Comparison of ENCODE assay signal across 26 cellular contexts in the genomic region with DNA sequence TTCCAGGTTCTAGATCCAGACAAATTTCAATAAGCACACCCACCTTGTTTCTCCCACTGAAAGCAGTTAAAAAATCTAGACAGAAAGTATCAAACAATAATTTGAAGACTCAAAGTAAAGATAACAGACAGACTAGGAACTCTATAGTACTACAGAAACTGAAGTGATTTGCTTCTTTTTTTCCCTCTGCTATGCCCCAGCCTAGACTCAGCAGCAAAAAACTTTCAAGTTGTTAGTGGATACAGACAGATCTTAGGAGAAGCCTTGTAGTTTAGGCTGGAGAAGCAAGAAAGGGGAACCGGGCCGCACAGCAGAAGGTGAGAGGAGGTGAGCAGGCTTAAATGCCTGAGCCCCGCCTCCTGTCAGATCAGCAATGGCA.
DNase-seq lines count a peak whose midpoint lies in the region; ATAC-seq lines count a peak whose summit lies in the region.
"Had no signal": no experiment of that assay in that cellular context is flagged by ENCODE, and none has a peak within 500 bp of the region (broad histone marks: within the 10 kb centered on the region; RNA-seq: fewer than 3 reads in every experiment).

No MANE protein-coding gene starts in this region.

- H3K36me3 Mint-ChIP-seq in T-helper 2 cell treated with Interferon-gamma antibody and Interleukin-4, amounts not matched to agents 5 μg/mL and 100 μg/mL, for 36 hours (ENCODE audit: low read depth), result peaks cover 33% of the 10 kb centered on the region
- peaks cover 3% of the 10 kb centered on the region for H3K36me3 Mint-ChIP-seq in activated naive CD8-positive, alpha-beta T cell treated with anti-CD3 and anti-CD28 coated beads for 36 hours
- no peaks in the 10 kb centered on the region for H3K36me3 Mint-ChIP-seq in stimulated activated memory B cell treated with anti-CD40 and anti-IgM and Interleukin-4, amounts not matched to agents 10 μg/mL and 1 μg/mL and 100 μg/mL, for 72 hours
- H3K36me3 Mint-ChIP-seq: CD4-positive, CD25-positive, alpha-beta regulatory T cell; immature natural killer cell had no signal

- no peak overlapping the region for H3K4me3 Mint-ChIP-seq in T-helper 2 cell treated with Interferon-gamma antibody and Interleukin-4, amounts not matched to agents 5 μg/mL and 100 μg/mL, for 36 hours
- no peak overlapping the region for H3K4me3 Mint-ChIP-seq in activated naive CD8-positive, alpha-beta T cell treated with anti-CD3 and anti-CD28 coated beads for 36 hours
- no peak overlapping the region for H3K4me3 Mint-ChIP-seq in stimulated activated memory B cell treated with anti-CD40 and anti-IgM and Interleukin-4, amounts not matched to agents 10 μg/mL and 1 μg/mL and 100 μg/mL, for 72 hours
- H3K4me3 Mint-ChIP-seq: CD4-positive, CD25-positive, alpha-beta regulatory T cell; immature natural killer cell; naive thymus-derived CD8-positive, alpha-beta T cell had no signal

- peaks cover 17% of the 10 kb centered on the region for H3K4me1 Mint-ChIP-seq in T-helper 2 cell treated with Interferon-gamma antibody and Interleukin-4, amounts not matched to agents 5 μg/mL and 100 μg/mL, for 36 hours (ENCODE audit: low read depth)
- peaks cover 17% of the 10 kb centered on the region for H3K4me1 Mint-ChIP-seq in activated naive CD8-positive, alpha-beta T cell treated with anti-CD3 and anti-CD28 coated beads for 36 hours
- H3K4me1 Mint-ChIP-seq in stimulated activated memory B cell treated with anti-CD40 and anti-IgM and Interleukin-4, amounts not matched to agents 10 μg/mL and 1 μg/mL and 100 μg/mL, for 72 hours, result peaks cover 2% of the 10 kb centered on the region
- H3K4me1 Mint-ChIP-seq: immature natural killer cell had no signal

- ATAC-seq in Right ventricle myocardium inferior, result no peak
- ATAC-seq in left ventricle myocardium superior, result no peak
- ATAC-seq in stimulated activated memory B cell treated with anti-CD40 and anti-IgM and Interleukin-4, amounts not matched to agents 10 μg/mL and 1 μg/mL and 100 μg/mL, for 72 hours, result no peak
- ATAC-seq in GM19397 (IDR thresholded peaks at IDR 0.05; ENCODE audit: unreplicated experiment), result no peak
- ATAC-seq: HepG2; left lobe of liver; naive thymus-derived CD8-positive, alpha-beta T cell; pancreas; right cardiac atrium had no signal

- no peak for DNase-seq in T-helper 2 cell treated with Interferon-gamma antibody and Interleukin-4, amounts not matched to agents 5 μg/mL and 100 μg/mL, for 36 hours (ENCODE audit: low spot score)
- no peak for DNase-seq in T-helper 2 cell
- DNase-seq in Right ventricle myocardium inferior (ENCODE audit: missing footprints), result peak; percentile 64
- no peak for DNase-seq in left ventricle myocardium superior
- DNase-seq in activated naive CD8-positive, alpha-beta T cell treated with anti-CD3 and anti-CD28 coated beads for 36 hours, result no peak
- DNase-seq in SKM-1 treated with dmso at 0.1 percent for 144 hours (lab: John Stamatoyannopoulos, UW; ENCODE audit: unreplicated experiment), result no peak
- DNase-seq: 8988T; amniotic stem cell; CD4-positive, CD25-positive, alpha-beta regulatory T cell; colonic mucosa; DMS 273 treated with DMSO at 0.1 percent for 48 hours; esophagus squamous epithelium; immature natural killer cell; Kasumi-1; naive thymus-derived CD8-positive, alpha-beta T cell; NCI-H1694; NCI-H2171; NCI-H524; pancreas; right cardiac atrium; stimulated activated CD4-positive, alpha-beta T cell treated with anti-CD3 and anti-CD28 coated beads, Interleukin-12 subunit alpha, Interleukin-12 subunit beta, amount 100 ng/mL, for 4 hours; trophoblast cell had no signal

- peak overlapping the region; percentile 41 for H3K27ac Mint-ChIP-seq in T-helper 2 cell treated with Interferon-gamma antibody and Interleukin-4, amounts not matched to agents 5 μg/mL and 100 μg/mL, for 36 hours
- H3K27ac Mint-ChIP-seq in activated naive CD8-positive, alpha-beta T cell treated with anti-CD3 and anti-CD28 coated beads for 36 hours, result peak overlapping the region; percentile 32
- peak overlapping the region; percentile 20 for H3K27ac Mint-ChIP-seq in stimulated activated memory B cell treated with anti-CD40 and anti-IgM and Interleukin-4, amounts not matched to agents 10 μg/mL and 1 μg/mL and 100 μg/mL, for 72 hours
- H3K27ac Mint-ChIP-seq: CD4-positive, CD25-positive, alpha-beta regulatory T cell; immature natural killer cell; naive thymus-derived CD8-positive, alpha-beta T cell had no signal

- peaks cover 14% of the 10 kb centered on the region for H3K9me3 Mint-ChIP-seq in T-helper 2 cell treated with Interferon-gamma antibody and Interleukin-4, amounts not matched to agents 5 μg/mL and 100 μg/mL, for 36 hours
- H3K9me3 Mint-ChIP-seq in activated naive CD8-positive, alpha-beta T cell treated with anti-CD3 and anti-CD28 coated beads for 36 hours, result peaks cover 6% of the 10 kb centered on the region
- no peaks in the 10 kb centered on the region for H3K9me3 Mint-ChIP-seq in stimulated activated memory B cell treated with anti-CD40 and anti-IgM and Interleukin-4, amounts not matched to agents 10 μg/mL and 1 μg/mL and 100 μg/mL, for 72 hours

- intact Hi-C loops in Right ventricle myocardium inferior (cut with DNase I), result no loop called here
- intact Hi-C loops in left ventricle myocardium superior (cut with micrococcal nuclease), result no loop called here

- H3K27me3 Mint-ChIP-seq in T-helper 2 cell treated with Interferon-gamma antibody and Interleukin-4, amounts not matched to agents 5 μg/mL and 100 μg/mL, for 36 hours (ENCODE audit: low read depth), result no peaks in the 10 kb centered on the region
- no peaks in the 10 kb centered on the region for H3K27me3 Mint-ChIP-seq in activated naive CD8-positive, alpha-beta T cell treated with anti-CD3 and anti-CD28 coated beads for 36 hours
- H3K27me3 Mint-ChIP-seq in stimulated activated memory B cell treated with anti-CD40 and anti-IgM and Interleukin-4, amounts not matched to agents 10 μg/mL and 1 μg/mL and 100 μg/mL, for 72 hours, result no peaks in the 10 kb centered on the region
- H3K27me3 Mint-ChIP-seq: CD4-positive, CD25-positive, alpha-beta regulatory T cell had no signal
